ENCODE assay signal across 8 cellular contexts in the genomic region with DNA sequence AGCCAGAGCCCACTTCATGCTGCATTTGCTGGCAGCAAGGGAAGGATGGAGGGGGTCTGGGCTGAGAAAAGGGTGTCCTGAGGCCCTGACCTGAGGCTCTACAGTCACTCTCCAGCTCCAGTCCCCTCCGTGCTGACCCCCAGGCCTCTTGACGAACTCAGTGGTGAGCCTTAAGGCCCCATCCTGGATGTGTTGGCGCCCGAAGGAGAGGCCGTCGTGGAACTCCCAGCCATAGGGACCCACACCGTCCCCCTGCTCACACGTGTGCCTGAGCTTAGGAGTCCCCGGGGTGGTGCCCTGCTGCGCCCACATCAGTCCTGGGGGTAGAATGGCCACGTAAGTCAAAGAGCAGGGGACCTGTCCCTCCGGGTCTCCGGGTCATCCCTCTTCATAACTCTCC. TPM values are rescaled to one million over a fixed set of nuclear protein-coding genes. Genes with fewer than 3 reads are reported as not detected.
DNase-seq lines count a peak whose midpoint lies in the region; ATAC-seq and TF ChIP-seq lines count a peak whose summit lies in the region.

No MANE protein-coding gene starts in this region.

- H3K27me3 Mint-ChIP-seq in endodermal cell (ENCODE audit: insufficient read depth) (no peaks in the 10 kb centered on the region), neural crest cell (ENCODE audit: low read depth) (peaks cover 2% of the 10 kb centered on the region)

- H3K27ac ChIP-seq in endodermal cell (ENCODE audit: low read depth, low read length): no peak overlapping the region

- H3K4me3 Mint-ChIP-seq in endodermal cell (peak overlapping the region; percentile 93), neural crest cell (peak overlapping the region; percentile 87)

- no peaks in the 10 kb centered on the region for H3K27me3 ChIP-seq in endodermal cell (ENCODE audit: control insufficient read depth, insufficient read depth, low read length, poor library complexity, severe bottlenecking)

- H3K27ac Mint-ChIP-seq in endodermal cell: peak overlapping the region; percentile 64
- H3K27ac Mint-ChIP-seq in neural crest cell (ENCODE audit: unreplicated experiment): no peak overlapping the region

- H3K4me1 Mint-ChIP-seq in endodermal cell (peaks cover 8% of the 10 kb centered on the region), neural crest cell (peaks cover 29% of the 10 kb centered on the region)

- DNase-seq in D341Med (ENCODE audit: low spot score) (peak; percentile 37), NB4 (ENCODE audit: low read depth) (peak; percentile 46), endodermal cell (no peak), neural crest cell (ENCODE audit: low read depth, low spot score) (no peak), LoVo (ENCODE audit: low spot score) (no peak), GF-D8 (lab: John Stamatoyannopoulos, UW) (no peak), omental fat pad (ENCODE audit: low spot score) (no peak)

- no peaks in the 10 kb centered on the region for H3K9me3 ChIP-seq in endodermal cell (ENCODE audit: control insufficient read depth, low read length)

- H3K36me3 ChIP-seq in endodermal cell (ENCODE audit: control insufficient read depth, insufficient read depth, low read length): peaks cover 28% of the 10 kb centered on the region

- WGBS in endodermal cell (ENCODE audit: insufficient coverage in 1 of 2, insufficient read length in 1 of 2), 2 experiments: 8 to 12% methylated on average over 2 to 13 of the region's 13 CpGs

- TF ChIP-seq POLR2A in NB4 (IDR thresholded peaks at IDR 0.05; ENCODE audit: extremely low read depth, insufficient read length): no peak

- ATAC-seq in GM19467 (IDR thresholded peaks at IDR 0.05; ENCODE audit: unreplicated experiment) (no peak), omental fat pad (ENCODE audit: low FRiP score) (no peak)

- H3K4me1 ChIP-seq in endodermal cell (ENCODE audit: control insufficient read depth, insufficient read depth, low read length): no peaks in the 10 kb centered on the region

- no peaks in the 10 kb centered on the region for H3K9me3 Mint-ChIP-seq in endodermal cell
- H3K9me3 Mint-ChIP-seq in neural crest cell: no peaks in the 10 kb centered on the region

- TF ChIP-seq CTCF in NB4 (IDR thresholded peaks at IDR 0.05; ENCODE audit: low read depth, low read length) (no peak), endodermal cell (conservative IDR thresholded peaks at IDR 0.05) (no peak), neural crest cell (conservative IDR thresholded peaks at IDR 0.05) (no peak), omental fat pad (IDR thresholded peaks at IDR 0.05) (no peak)

- H3K4me3 ChIP-seq in NB4 (ENCODE audit: low read depth, low read length) (peak overlapping the region; percentile 80), endodermal cell (ENCODE audit: low read length) (peak overlapping the region; percentile 84)

- H3K9ac ChIP-seq in endodermal cell (ENCODE audit: extremely low read depth, low read length, poor library complexity, severe bottlenecking): peak overlapping the region; percentile 69

- peaks cover 27% of the 10 kb centered on the region for H3K36me3 Mint-ChIP-seq in endodermal cell (ENCODE audit: low read depth)
- H3K36me3 Mint-ChIP-seq in neural crest cell (ENCODE audit: low read depth): peaks cover 12% of the 10 kb centered on the region

RNA-seq across cellular contexts. Expression of a gene that starts 0.8 kb away (rescaled TPM):
- total RNA-seq in endodermal cell (10 to 100 TPM; 64.8 to 72.9 TPM), neural crest cell (53.7 and 56.1 TPM in 2 replicates), omental fat pad (10 to 100 TPM; 31.8 to 43.0 (median 40.4) TPM)
- polyA plus RNA-seq in endodermal cell (2013, experiment 1 of 2): 48.1 TPM
- 46.6 TPM for polyA plus RNA-seq in endodermal cell (2013, experiment 2 of 2)

RNA-seq across cellular contexts. Expression of a gene that starts 6.2 kb away (rescaled TPM):
- total RNA-seq in endodermal cell (100 to 1,000 TPM; 110 to 116 TPM), neural crest cell (86.7 and 89.7 TPM in 2 replicates), omental fat pad (10 to 100 TPM; 34.9 to 64.5 (median 44.3) TPM)
- 121 TPM for polyA plus RNA-seq in endodermal cell (2013, experiment 1 of 2)
- polyA plus RNA-seq in endodermal cell (2013, experiment 2 of 2): 102 TPM

RNA-seq across cellular contexts. Expression of a gene that starts 8.1 kb away (rescaled TPM):
- total RNA-seq in endodermal cell: 10 to 100 TPM; 50.9 to 62.7 TPM
- polyA plus RNA-seq in endodermal cell (2013, experiment 1 of 2): 50.6 TPM
- 44.2 TPM for polyA plus RNA-seq in endodermal cell (2013, experiment 2 of 2)
- total RNA-seq in neural crest cell: 72.4 and 74.6 TPM in 2 replicates
- total RNA-seq in omental fat pad: 10 to 100 TPM; 33.3 to 44.6 (median 36.9) TPM

RNA-seq across cellular contexts. Expression of a gene that starts 9.5 kb away (rescaled TPM):
- total RNA-seq in endodermal cell (10 to 100 TPM; 23.9 to 38.8 TPM), neural crest cell (31.3 and 33.1 TPM in 2 replicates), omental fat pad (10 to 100 TPM in 3 of 4 donors, 1 to 10 TPM in 1; 4.6 to 26.5 (median 14.9) TPM)
- 23.4 TPM for polyA plus RNA-seq in endodermal cell (2013, experiment 1 of 2)
- polyA plus RNA-seq in endodermal cell (2013, experiment 2 of 2): 17.1 TPM

RNA-seq across cellular contexts. Expression of a gene that starts 18.4 kb away (rescaled TPM):
- total RNA-seq in endodermal cell (10 to 100 TPM; 19.0 to 24.7 TPM), neural crest cell (34.7 and 35.0 TPM in 2 replicates), omental fat pad (10 to 100 TPM in 3 of 4 donors, 1 to 10 TPM in 1; 7.4 to 31.6 (median 27.3) TPM)
- polyA plus RNA-seq in endodermal cell (2013, experiment 1 of 2): 10.0 TPM
- polyA plus RNA-seq in endodermal cell (2013, experiment 2 of 2): 11.4 TPM

Comparison
In these comparisons a context has a peak if more than half of its experiments do, and no peak if none do; other contexts are left out.
1. DNase-seq: peak in D341Med (single experiment) and NB4 (single experiment); none in endodermal cell (single experiment), neural crest cell (single experiment), LoVo (single experiment), GF-D8 (single experiment) and omental fat pad (single experiment).